ENCODE assay signal across 20 cellular contexts in genomic region chr11:130066338-130066737, GRCh38. TPM values are rescaled to one million over a fixed set of nuclear protein-coding genes. Genes with fewer than 3 reads are reported as not detected.
DNase-seq lines count a peak whose midpoint lies in the region; ATAC-seq, FAIRE-seq and TF ChIP-seq lines count a peak whose summit lies in the region.
"Had no signal": no experiment of that assay in that cellular context is flagged by ENCODE, and none has a peak within 500 bp of the region (broad histone marks: within the 10 kb centered on the region; RNA-seq: fewer than 3 reads in every experiment).

No MANE protein-coding gene starts in this region.

- TF ChIP-seq RAD21 in HepG2 (CRISPR knock-in tag; IDR thresholded peaks at IDR 0.05) = no peak

- H3K9me3 ChIP-seq in HepG2 (ENCODE audit: low read length) (no peaks in the 10 kb centered on the region), right lobe of liver (no peaks in the 10 kb centered on the region), colonic mucosa (no peaks in the 10 kb centered on the region)

- TF ChIP-seq CTCF in HepG2 (CRISPR knock-in tag; IDR thresholded peaks at IDR 0.05) (no peak), right lobe of liver (IDR thresholded peaks at IDR 0.05) (no peak), colonic mucosa (IDR thresholded peaks at IDR 0.05) (no peak)

- no peak for DNase-seq in HepG2 (ENCODE audit: low spot score)
- DNase-seq in right lobe of liver = no peak
- DNase-seq in colonic mucosa = peak; percentile 60
- peak; percentile 27 for DNase-seq in left kidney (ENCODE audit: low read depth, low spot score)
- DNase-seq in NCI-H187 treated with DMSO at 0.1 percent for 48 hours (lab: John Stamatoyannopoulos, UW) = no peak
- DNase-seq in GF-D8 (lab: John Stamatoyannopoulos, UW) = no peak
- no peak for DNase-seq in NCI-H2171 treated with DMSO at 0.1 percent for 48 hours (lab: John Stamatoyannopoulos, UW)
- no peak for DNase-seq in stimulated activated CD4-positive, alpha-beta T cell treated with anti-CD3 and anti-CD28 coated beads, Interleukin-4, amount 100 ng/mL, for 4 hours
- DNase-seq: 8988T; CD4-positive, alpha-beta T cell; DMS53; H9; NCI-H1092 treated with DMSO at 0.1 percent for 48 hours; NCI-H146; NCI-H2081; NCI-H510A treated with DMSO at 0.1 percent for 48 hours; NCI-H774; PC-9; SIG-M5 had no signal

- H3K27ac ChIP-seq in HepG2 (ENCODE audit: extremely low read length, insufficient read depth, low read length) = no peak overlapping the region
- H3K27ac ChIP-seq in right lobe of liver = no peak overlapping the region
- peak overlapping the region; percentile 32 for H3K27ac ChIP-seq in colonic mucosa
- H3K27ac ChIP-seq: PC-9, RWPE1 had no signal

- CTCF ChIA-PET in HepG2 (lab: Yijun Ruan, JAX; ENCODE audit: low intra/inter-chr PET ratio, low total read pairs) = no interaction called here

- in situ Hi-C loops in HepG2 (cut with HindIII; ENCODE audit: extremely low pct_ligation_motif_present, low pct_unique_long_range_greater_than_20kb) = no loop called here

- no TSS peak for BruUV-seq in HepG2 (replicated peaks; lab: Mats Ljungman, UMichigan)

- peak; percentile 30 for FAIRE-seq in HepG2 (lab: Jason Lieb, UNC)

- ATAC-seq in HepG2 (no peak), right lobe of liver (no peak)

- H3K79me2 ChIP-seq in HepG2 (ENCODE audit: insufficient read depth, low read length) = peaks cover 11% of the 10 kb centered on the region

- H3K4me1 ChIP-seq in HepG2 (ENCODE audit: insufficient read depth, low read length) = peaks cover 32% of the 10 kb centered on the region
- peaks cover 0 to 24% (median 0%) of the 10 kb centered on the region in 4 donors for H3K4me1 ChIP-seq in right lobe of liver
- H3K4me1 ChIP-seq in colonic mucosa = no peaks in the 10 kb centered on the region

- H3K27me3 ChIP-seq in HepG2 (ENCODE audit: control insufficient read depth in 1 of 2, insufficient read depth in 2 of 2, low read length in 2 of 2) = peaks cover 0 to 3% of the 10 kb centered on the region in 2 experiments; a peak in 1 of 5 replicates
- H3K27me3 ChIP-seq in right lobe of liver = no peaks in the 10 kb centered on the region
- no peaks in the 10 kb centered on the region for H3K27me3 ChIP-seq in colonic mucosa

- H3K4me2 ChIP-seq in HepG2 (ENCODE audit: low read depth, low read length) = peak overlapping the region; percentile 32
- H3K4me2 ChIP-seq: PC-9 had no signal

- POLR2A ChIA-PET in HepG2 (lab: Yijun Ruan, JAX) = interaction anchor here (0.9 to 1.7 kb wide), 2 partner anchors 63 to 64 kb away, joined by 3 to 4 read pairs; partner anchors contain the start of gene PRDM10

- WGBS in HepG2 (ENCODE audit: low lambda C conversion rate) = 14% methylated on average over 5 of the region's 5 CpGs
- 31% methylated on average over 5 of the region's 5 CpGs for WGBS in right lobe of liver (ENCODE audit: insufficient coverage, low coverage, low lambda C conversion rate, missing lambda C conversion rate)

- TF ChIP-seq POLR2A in HepG2 (IDR thresholded peaks at IDR 0.05; ENCODE audit: insufficient read depth in 1 of 2, low read depth in 2 of 2, low read length in 2 of 2) (no peak), right lobe of liver (IDR thresholded peaks at IDR 0.05) (no peak)

- TF ChIP-seq EP300 in HepG2 (IDR thresholded peaks at IDR 0.05; ENCODE audit: low read depth in 2 of 2, low read length in 2 of 2) (no peak), HepG2 (CRISPR knock-in tag; IDR thresholded peaks at IDR 0.05; ENCODE audit: borderline replicate concordance) (no peak)

- H3K9ac ChIP-seq in HepG2 (ENCODE audit: insufficient read depth, low read depth, low read length) (no peak overlapping the region), colonic mucosa (ENCODE audit: low read depth in 2 of 2, low read length in 2 of 2) (peak overlapping the region in 1 of 2 donors; percentile 24)

- no peak overlapping the region for H2AFZ ChIP-seq in HepG2 (ENCODE audit: low read length)
- H2AFZ ChIP-seq: PC-9 had no signal

- peaks cover 6% of the 10 kb centered on the region; the same call in 1 of the 2 replicates for H4K20me1 ChIP-seq in HepG2 (ENCODE audit: insufficient read depth, low read length)

- H3K36me3 ChIP-seq in HepG2 (replicated peaks in 1 of 2; ENCODE audit: control insufficient read depth in 1 of 2, insufficient read depth in 2 of 2, low read length in 2 of 2) = no peaks in the 10 kb centered on the region
- no peaks in the 10 kb centered on the region for H3K36me3 ChIP-seq in right lobe of liver
- H3K36me3 ChIP-seq in colonic mucosa = no peaks in the 10 kb centered on the region

- intact Hi-C loops in HepG2 (cut with micrococcal nuclease; ENCODE audit: unreplicated experiment) (no loop called here), right lobe of liver (cut with DNase I) (loop anchor here in 1 of 2 donors (10.0 kb wide), 1 partner anchor 62 kb away; the partner anchor contains the start of gene PRDM10), colonic mucosa (cut with DNase I) (no loop called here)

- H3K4me3 ChIP-seq in HepG2 (replicated peaks in 1 of 3; ENCODE audit: insufficient read depth in 1 of 3, low read depth in 2 of 3, low read length in 3 of 3) = no peak overlapping the region; a peak in 1 of 6 replicates
- no peak overlapping the region for H3K4me3 ChIP-seq in right lobe of liver
- H3K4me3 ChIP-seq in colonic mucosa = no peak overlapping the region
- H3K4me3 ChIP-seq: PC-9 had no signal

TF ChIP-seq in HepG2, 621 proteins besides CTCF, POLR2A, EP300 and RAD21:
- TF ChIP-seq ATM (IDR thresholded peaks at IDR 0.05; ENCODE audit: borderline replicate concordance) (no peak), SRSF4 (IDR thresholded peaks at IDR 0.05; ENCODE audit: low read depth, low read length, poor library complexity, severe bottlenecking) (no peak), ZNF362 (CRISPR knock-in tag; IDR thresholded peaks at IDR 0.05; ENCODE audit: borderline replicate concordance) (peak; percentile 89), ZFP1 (CRISPR knock-in tag; IDR thresholded peaks at IDR 0.05) (no peak), ZNF652 (CRISPR knock-in tag; IDR thresholded peaks at IDR 0.05; ENCODE audit: borderline replicate concordance, low read depth) (peak; percentile 96)
TF ChIP-seq in HepG2: peak in this region for 2.

RNA-seq across cellular contexts. Expression of gene APLP2, which starts 3.4 kb away (rescaled TPM):
- total RNA-seq in HepG2 (2016; rRNA removed; fragmentation: Illumina TruSeq; extraction: Trizol) (154 and 315 TPM in 2 replicates), right lobe of liver (100 to 1,000 TPM; 184 to 255 (median 252) TPM), colonic mucosa (100 to 1,000 TPM; 285 to 388 TPM)
- total RNA-seq in HepG2 (2016; cell fraction: cytosol; rRNA removed; fragmentation: Illumina TruSeq; extraction: Trizol; ENCODE audit: low read depth) = 34.6 and 35.6 TPM in 2 replicates
- total RNA-seq in HepG2 (2016; cell fraction: insoluble cytoplasmic fraction; rRNA removed; fragmentation: Illumina TruSeq; extraction: Trizol) = 137 and 320 TPM in 2 replicates
- total RNA-seq in HepG2 (2016; cell fraction: membrane; rRNA removed; fragmentation: Illumina TruSeq; extraction: Trizol) = 41.4 and 45.9 TPM in 2 replicates
- total RNA-seq in HepG2 (2016; cell fraction: nucleus; rRNA removed; fragmentation: Illumina TruSeq; extraction: Trizol) = 264 and 296 TPM in 2 replicates
- polyA plus RNA-seq in HepG2 (2011; rRNA removed) = 591 and 594 TPM in 2 replicates
- polyA plus RNA-seq in HepG2 (2011; cell fraction: cytosol; rRNA removed) = 396 and 486 TPM in 2 replicates
- 223 and 286 TPM in 2 replicates for polyA plus RNA-seq in HepG2 (2011; cell fraction: nucleus; rRNA removed)
- polyA plus RNA-seq in HepG2 (2012) = 481 and 597 TPM in 2 replicates
- 12.9 and 14.3 TPM in 2 replicates for polyA plus RNA-seq in HepG2 (2016; cell fraction: cytosol; fragmentation: Illumina TruSeq; extraction: Trizol; ENCODE audit: low read depth)
- polyA plus RNA-seq in HepG2 (2016; cell fraction: insoluble cytoplasmic fraction; fragmentation: Illumina TruSeq; extraction: Trizol; ENCODE audit: low read depth) = 150 and 155 TPM in 2 replicates
- 25.1 and 29.6 TPM in 2 replicates for polyA plus RNA-seq in HepG2 (2016; cell fraction: membrane; fragmentation: Illumina TruSeq; extraction: Trizol; ENCODE audit: low read depth)
- 409 and 433 TPM in 2 replicates for polyA plus RNA-seq in HepG2 (2016; cell fraction: nucleus; fragmentation: Illumina TruSeq; extraction: Trizol; ENCODE audit: insufficient read depth, low read depth)
- polyA minus RNA-seq in HepG2 (2011; rRNA and poly(A)+ RNA removed; ENCODE audit: low replicate concordance) = 59.6 and 259 TPM in 2 replicates
- 166 and 220 TPM in 2 replicates for polyA minus RNA-seq in HepG2 (2011; cell fraction: cytosol; rRNA and poly(A)+ RNA removed)
- polyA minus RNA-seq in HepG2 (2011; cell fraction: nucleus; rRNA and poly(A)+ RNA removed) = 124 and 168 TPM in 2 replicates

Comparison
In these comparisons a context has a peak if more than half of its experiments do, and no peak if none do; other contexts are left out.
1. DNase-seq: peak in colonic mucosa (single experiment) and left kidney (single experiment); none in HepG2 (single experiment), right lobe of liver (0 of 3), NCI-H187 treated with DMSO at 0.1 percent for 48 hours (single experiment), GF-D8 (single experiment), NCI-H2171 treated with DMSO at 0.1 percent for 48 hours (single experiment) and stimulated activated CD4-positive, alpha-beta T cell treated with anti-CD3 and anti-CD28 coated beads, Interleukin-4, amount 100 ng/mL, for 4 hours (0 of 2).